In the genomic region with DNA sequence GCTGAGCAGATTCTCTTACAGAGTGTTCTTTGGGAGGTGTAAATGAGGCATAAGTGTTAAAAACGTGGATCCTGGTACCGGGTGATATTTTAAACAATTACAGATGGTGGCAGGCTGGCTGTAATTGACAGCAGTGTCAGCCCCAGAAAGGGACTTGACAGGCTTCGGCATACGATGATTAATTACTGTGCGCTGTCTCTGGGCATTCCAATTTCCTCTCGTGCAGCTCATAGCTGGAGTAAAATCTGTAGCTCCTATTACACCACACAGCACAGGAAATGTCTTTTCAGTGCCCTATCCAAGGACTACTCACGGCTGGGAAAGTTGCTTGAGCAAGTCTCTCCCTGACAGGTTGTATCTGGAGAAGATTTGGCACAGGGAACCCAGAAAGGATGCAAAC, we compare ENCODE assay signal across 1 cellular context.
TF ChIP-seq lines count a peak whose summit lies in the region.

No MANE protein-coding gene starts in this region.

TF ChIP-seq in K562, 482 proteins besides CTCF, POLR2A, EP300 and RAD21 (continued from another document):
- TF ChIP-seq, protein P1, sequence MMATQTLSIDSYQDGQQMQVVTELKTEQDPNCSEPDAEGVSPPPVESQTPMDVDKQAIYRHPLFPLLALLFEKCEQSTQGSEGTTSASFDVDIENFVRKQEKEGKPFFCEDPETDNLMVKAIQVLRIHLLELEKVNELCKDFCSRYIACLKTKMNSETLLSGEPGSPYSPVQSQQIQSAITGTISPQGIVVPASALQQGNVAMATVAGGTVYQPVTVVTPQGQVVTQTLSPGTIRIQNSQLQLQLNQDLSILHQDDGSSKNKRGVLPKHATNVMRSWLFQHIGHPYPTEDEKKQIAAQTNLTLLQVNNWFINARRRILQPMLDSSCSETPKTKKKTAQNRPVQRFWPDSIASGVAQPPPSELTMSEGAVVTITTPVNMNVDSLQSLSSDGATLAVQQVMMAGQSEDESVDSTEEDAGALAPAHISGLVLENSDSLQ (IDR thresholded peaks at IDR 0.05), result peak; percentile 19; the same call in 1 of the 2 replicates
